Comparison of ENCODE assay signal across 10 cellular contexts in genomic region chr9:86500667-86501435, GRCh38.
A peak's percentile ranks its signal among the peaks of the same experiment; 100 is the strongest.
DNase-seq lines count a peak whose midpoint lies in the region; ATAC-seq and TF ChIP-seq lines count a peak whose summit lies in the region.
"Had no signal": no experiment of that assay in that cellular context is flagged by ENCODE, and none has a peak within 500 bp of the region (broad histone marks: within the 10 kb centered on the region; RNA-seq: fewer than 3 reads in every experiment).

No MANE protein-coding gene starts in this region.

- ATAC-seq in SK-N-SH treated with all-trans-retinoic acid at 6 μM for 48 hours = peak; percentile 99
- no peak for ATAC-seq in GM21737 (IDR thresholded peaks at IDR 0.05; ENCODE audit: unreplicated experiment)

- peak; percentile 74 for DNase-seq in ELR (ENCODE audit: low read depth)
- peak; percentile 89 for DNase-seq in fibroblast of villous mesenchyme (ENCODE audit: low read depth)
- peak; percentile 84 for DNase-seq in skeletal muscle cell (ENCODE audit: low read depth)
- DNase-seq in activated naive CD4-positive, alpha-beta T cell treated with Interleukin-2 at 50 U/mL for 16 hours = no peak
- DNase-seq in stimulated activated CD4-positive, alpha-beta T cell treated with anti-CD3 and anti-CD28 coated beads, Interleukin-2, amount 100 ng/mL, for 24 hours = no peak
- no peak for DNase-seq in NCI-H524 treated with DMSO at 0.1 percent for 48 hours (lab: John Stamatoyannopoulos, UW)
- DNase-seq: effector CD4-positive, alpha-beta T cell; NCI-H1092 had no signal

- TF ChIP-seq CTCF in fibroblast of villous mesenchyme (IDR thresholded peaks at IDR 0.05; ENCODE audit: insufficient read depth, low read depth, low read length) = no peak

- H3K4me3 ChIP-seq in fibroblast of villous mesenchyme (ENCODE audit: low read depth, low read length) (no peak overlapping the region), skeletal muscle cell (ENCODE audit: low read depth, low read length) (no peak overlapping the region)

TF ChIP-seq in SK-N-SH treated with all-trans-retinoic acid at 6 μM for 48 hours, 23 proteins besides CTCF, POLR2A, EP300 and RAD21:
- 0 out of 2 replicates have a peak, but pooled peaks have one; percentile 14 for TF ChIP-seq ISL1 (CRISPR knock-in tag; IDR thresholded peaks at IDR 0.05)
- TF ChIP-seq ZC3H10 (CRISPR knock-in tag; IDR thresholded peaks at IDR 0.05) = no peak
- TF ChIP-seq TOX (CRISPR knock-in tag; IDR thresholded peaks at IDR 0.05; ENCODE audit: borderline replicate concordance) = no peak
- TF ChIP-seq ZFP3 (CRISPR knock-in tag; IDR thresholded peaks at IDR 0.05) = peak; percentile 69; the same call in 1 of the 2 replicates

Comparison
In these comparisons a context has a peak if more than half of its experiments do, and no peak if none do; other contexts are left out.
1. DNase-seq: peak in ELR (single experiment), fibroblast of villous mesenchyme (single experiment) and skeletal muscle cell (single experiment); none in activated naive CD4-positive, alpha-beta T cell treated with Interleukin-2 at 50 U/mL for 16 hours (single experiment), stimulated activated CD4-positive, alpha-beta T cell treated with anti-CD3 and anti-CD28 coated beads, Interleukin-2, amount 100 ng/mL, for 24 hours (0 of 2) and NCI-H524 treated with DMSO at 0.1 percent for 48 hours (single experiment).